In genomic region chr7:27116019-27116411, GRCh38 we compare ENCODE assay signal across 9 cellular contexts. TPM values are rescaled to one million over a fixed set of nuclear protein-coding genes. Genes with fewer than 3 reads are reported as not detected.
A peak's percentile ranks its signal among the peaks of the same experiment; 100 is the strongest.
DNase-seq lines count a peak whose midpoint lies in the region; ATAC-seq and TF ChIP-seq lines count a peak whose summit lies in the region.
"Had no signal": no experiment of that assay in that cellular context is flagged by ENCODE, and none has a peak within 500 bp of the region (broad histone marks: within the 10 kb centered on the region; RNA-seq: fewer than 3 reads in every experiment).

No MANE protein-coding gene starts in this region.

- H3K4me3 Mint-ChIP-seq in brain (peak overlapping the region in 4 of 5 experiments; percentile 64 to 77 (median 70)), osteocyte (ENCODE audit: unreplicated experiment) (no peak overlapping the region)
- H3K4me3 Mint-ChIP-seq: stimulated activated naive B cell treated with anti-CD40 and anti-IgM and Interleukin-4, amounts not matched to agents 10 μg/mL and 1 μg/mL and 100 μg/mL, for 72 hours had no signal

- H3K27ac ChIP-seq in right lobe of liver (peak overlapping the region; percentile 50 to 81 (median 59)), thyroid gland (peak overlapping the region; percentile 71 to 81 (median 80))

- H3K27me3 ChIP-seq in right lobe of liver (peaks cover 0 to 8% of the 10 kb centered on the region in 2 donors), thyroid gland (peaks cover 39% of the 10 kb centered on the region)

- H3K27ac Mint-ChIP-seq in brain (peak overlapping the region in 4 of 5 experiments; percentile 4 to 76 (median 60)), osteocyte (ENCODE audit: unreplicated experiment) (no peak overlapping the region)
- H3K27ac Mint-ChIP-seq: stimulated activated naive B cell treated with anti-CD40 and anti-IgM and Interleukin-4, amounts not matched to agents 10 μg/mL and 1 μg/mL and 100 μg/mL, for 72 hours had no signal

- H3K36me3 ChIP-seq in right lobe of liver (no peaks in the 10 kb centered on the region), thyroid gland (no peaks in the 10 kb centered on the region)

- H3K4me3 ChIP-seq in right lobe of liver (peak overlapping the region; percentile 6 to 30 (median 12)), thyroid gland (replicated peaks in 1 of 3) (peak overlapping the region in 2 of 3 donors; percentile 1 to 28)

- no peak for ATAC-seq in right lobe of liver
- ATAC-seq in GM18505 (IDR thresholded peaks at IDR 0.05; ENCODE audit: unreplicated experiment) = no peak
- ATAC-seq: stimulated activated naive B cell treated with anti-CD40 and anti-IgM and Interleukin-4, amounts not matched to agents 10 μg/mL and 1 μg/mL and 100 μg/mL, for 72 hours had no signal

- intact Hi-C loops in right lobe of liver (cut with DNase I) (no loop called here), thyroid gland (cut with DNase I) (no loop called here)

- TF ChIP-seq POLR2A in right lobe of liver (IDR thresholded peaks at IDR 0.05) (no peak), thyroid gland (IDR thresholded peaks at IDR 0.05) (no peak), GM18505 (IDR thresholded peaks at IDR 0.05; ENCODE audit: borderline replicate concordance, extremely low read depth, insufficient read depth, insufficient read length) (no peak)

- H3K4me1 Mint-ChIP-seq in brain = peaks cover 16% of the 10 kb centered on the region
- H3K4me1 Mint-ChIP-seq in osteocyte (ENCODE audit: unreplicated experiment) = peaks cover 1% of the 10 kb centered on the region
- H3K4me1 Mint-ChIP-seq: stimulated activated naive B cell treated with anti-CD40 and anti-IgM and Interleukin-4, amounts not matched to agents 10 μg/mL and 1 μg/mL and 100 μg/mL, for 72 hours had no signal

- no peak for TF ChIP-seq CTCF in brain (conservative IDR thresholded peaks at IDR 0.05)
- no peak for TF ChIP-seq CTCF in right lobe of liver (IDR thresholded peaks at IDR 0.05)
- TF ChIP-seq CTCF in thyroid gland (IDR thresholded peaks at IDR 0.05) = no peak
- TF ChIP-seq CTCF in osteocyte (IDR thresholded peaks at IDR 0.05) = no peak

- 55% methylated on average over 13 of the region's 13 CpGs for WGBS in right lobe of liver (ENCODE audit: insufficient coverage, low coverage, low lambda C conversion rate, missing lambda C conversion rate)
- 11 to 29% methylated on average over 13 of the region's 13 CpGs for WGBS in thyroid gland, 2 donors

- peaks cover 0 to 7% (median 3%) of the 10 kb centered on the region in 5 experiments for H3K9me3 Mint-ChIP-seq in brain
- H3K9me3 Mint-ChIP-seq in osteocyte (ENCODE audit: unreplicated experiment) = no peaks in the 10 kb centered on the region
- H3K9me3 Mint-ChIP-seq: stimulated activated naive B cell treated with anti-CD40 and anti-IgM and Interleukin-4, amounts not matched to agents 10 μg/mL and 1 μg/mL and 100 μg/mL, for 72 hours had no signal

- H3K9me3 ChIP-seq in right lobe of liver = no peaks in the 10 kb centered on the region
- no peaks in the 10 kb centered on the region for H3K9me3 ChIP-seq in thyroid gland

- H3K4me1 ChIP-seq in right lobe of liver (peaks cover 0 to 8% (median 0%) of the 10 kb centered on the region in 4 donors), thyroid gland (peaks cover 0 to 4% of the 10 kb centered on the region in 2 donors)

- no peak for DNase-seq in right lobe of liver
- DNase-seq in thyroid gland = no peak
- no peak for DNase-seq in stimulated activated CD4-positive, alpha-beta T cell treated with anti-CD3 and anti-CD28 coated beads, Interleukin-15, amount 100 ng/mL, for 24 hours
- no peak for DNase-seq in osteocyte (ENCODE audit: extremely low spot score, unreplicated experiment)
- DNase-seq: anterior cingulate cortex; stimulated activated naive B cell treated with anti-CD40 and anti-IgM and Interleukin-4, amounts not matched to agents 10 μg/mL and 1 μg/mL and 100 μg/mL, for 72 hours had no signal

- H3K27me3 Mint-ChIP-seq in brain = peaks cover 96% of the 10 kb centered on the region
- H3K27me3 Mint-ChIP-seq in osteocyte (ENCODE audit: unreplicated experiment) = peaks cover 87% of the 10 kb centered on the region

- H3K36me3 Mint-ChIP-seq in brain (no peaks in the 10 kb centered on the region), osteocyte (ENCODE audit: unreplicated experiment) (no peaks in the 10 kb centered on the region)
- H3K36me3 Mint-ChIP-seq: stimulated activated naive B cell treated with anti-CD40 and anti-IgM and Interleukin-4, amounts not matched to agents 10 μg/mL and 1 μg/mL and 100 μg/mL, for 72 hours had no signal

RNA-seq across cellular contexts. Expression of gene HOXA2, which starts 13.5 kb away (rescaled TPM):
- polyA plus RNA-seq in brain (ENCODE audit: insufficient read depth, low read depth, low replicate concordance) = not detected
- total RNA-seq in right lobe of liver (under 1 TPM in 3 of 6 experiments, not detected in 3; 0.16 to 0.19 (median 0.17) TPM), thyroid gland (1 to 10 TPM in 2 of 4 donors, under 1 TPM in 2; 0.73 to 2.7 (median 1.7) TPM), osteocyte (not detected in 2 replicates)
- total RNA-seq: T-helper 2 cell treated with Interferon-gamma antibody and Interleukin-4, amounts not matched to agents 100 ng/mL and 5 ng/mL, for 36 hours had no signal

RNA-seq across cellular contexts. Expression of gene HOXA4, which starts 14.5 kb away (rescaled TPM):
- 1.1 TPM for polyA plus RNA-seq in brain (ENCODE audit: insufficient read depth, low read depth, low replicate concordance)
- 1 to 10 TPM in 1 of 6 experiments, under 1 TPM in 4, not detected in 1; 0.55 to 1.6 (median 0.75) TPM for total RNA-seq in right lobe of liver
- 1 to 10 TPM in 3 of 4 donors, under 1 TPM in 1; 0.56 to 2.1 (median 1.3) TPM for total RNA-seq in thyroid gland
- not detected in 2 replicates for total RNA-seq in osteocyte

RNA-seq across cellular contexts. Expression of gene HOXA1, which starts 20.2 kb away (rescaled TPM):
- polyA plus RNA-seq in brain (ENCODE audit: insufficient read depth, low read depth, low replicate concordance) = not detected
- total RNA-seq in right lobe of liver (under 1 TPM in 5 of 6 experiments, not detected in 1; 0.09 to 0.31 (median 0.17) TPM), thyroid gland (under 1 TPM in 2 of 4 donors, not detected in 2; 0.67 to 0.78 TPM), osteocyte (not detected in 2 replicates)

RNA-seq across cellular contexts. Expression of gene HOXA5, which starts 27.5 kb away (rescaled TPM):
- 25.3 TPM for polyA plus RNA-seq in brain (ENCODE audit: insufficient read depth, low read depth, low replicate concordance)
- total RNA-seq in right lobe of liver (1 to 10 TPM in 2 of 6 experiments, under 1 TPM in 4; 0.18 to 1.5 (median 0.65) TPM), thyroid gland (1 to 10 TPM; 2.0 to 4.4 (median 3.3) TPM), osteocyte (not detected in 2 replicates)
- total RNA-seq: T-helper 2 cell treated with Interferon-gamma antibody and Interleukin-4, amounts not matched to agents 100 ng/mL and 5 ng/mL, for 36 hours had no signal

RNA-seq across cellular contexts. Expression of gene HOXA6, which starts 31.6 kb away (rescaled TPM):
- 14.9 TPM for polyA plus RNA-seq in brain (ENCODE audit: insufficient read depth, low read depth, low replicate concordance)
- total RNA-seq in right lobe of liver (not detected), thyroid gland (1 to 10 TPM in 2 of 4 donors, not detected in 2; 1.1 to 1.6 TPM), osteocyte (not detected in 2 replicates)
- total RNA-seq: T-helper 2 cell treated with Interferon-gamma antibody and Interleukin-4, amounts not matched to agents 100 ng/mL and 5 ng/mL, for 36 hours had no signal
